Comparison of ENCODE assay signal across 26 cellular contexts in genomic region chr7:54215424-54215823, GRCh38.
"Had no signal": no experiment of that assay in that cellular context is flagged by ENCODE, and none has a peak within 500 bp of the region (broad histone marks: within the 10 kb centered on the region; RNA-seq: fewer than 3 reads in every experiment).

No MANE protein-coding gene starts in this region.

- H3K4me1 ChIP-seq: SJSA1 had no signal

- H3K27ac ChIP-seq: HL-60, KMS-11, SJSA1, SK-N-MC had no signal

- H3K27me3 Mint-ChIP-seq: IgD-negative memory B cell had no signal

- DNase-seq: Kasumi-1; MM.1S; NCI-H1092 treated with DMSO at 0.1 percent for 48 hours; NCI-H1436; NCI-H187; NCI-H2029; NCI-H2081 treated with DMSO at 0.1 percent for 48 hours; NCI-H2171; NCI-H226; NCI-H446; NCI-H510A; NCI-H524 treated with DMSO at 0.1 percent for 48 hours; NCI-H69; NCI-H774; NK-92 treated with Interleukin-12 subunit alpha and Interleukin-12 subunit beta, amount 100 ng/mL, for 24 hours; Right ventricle myocardium superior; RPMI8226; SIG-M5 had no signal

- FAIRE-seq: HTR-8/SVneo, K562, RCC 7860 had no signal

- H3K4me3 Mint-ChIP-seq: IgD-negative memory B cell had no signal

- H3K36me3 ChIP-seq: SJSA1 had no signal

- H3K27ac Mint-ChIP-seq: IgD-negative memory B cell had no signal

- H3K4me3 ChIP-seq: K562, SJSA1, SK-N-MC had no signal

- H3K27me3 ChIP-seq: SJSA1 had no signal

- ATAC-seq: K562 had no signal

- H3K4me2 ChIP-seq: KMS-11 had no signal
